In the genomic region with DNA sequence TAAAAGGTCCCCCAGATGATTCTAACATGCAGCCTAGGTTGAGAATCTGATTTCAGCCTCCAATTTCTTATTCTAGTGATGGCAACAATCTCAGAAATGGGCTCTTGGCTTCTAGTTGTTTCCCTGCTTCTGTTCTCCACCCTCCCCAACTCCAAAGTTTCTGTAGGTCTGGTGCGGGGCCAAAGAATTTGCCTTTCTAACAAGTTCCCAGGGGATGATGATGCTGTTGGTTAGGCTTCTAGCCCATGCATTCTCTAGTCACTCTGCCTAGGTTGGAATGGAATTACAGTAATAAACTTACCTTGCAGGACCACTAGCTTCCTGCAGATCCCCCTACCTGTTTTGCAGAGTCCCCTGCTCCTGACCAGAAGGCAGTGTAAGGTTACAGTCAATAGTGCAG, we compare ENCODE assay signal across 16 cellular contexts.
"Had no signal": no experiment of that assay in that cellular context is flagged by ENCODE, and none has a peak within 500 bp of the region (broad histone marks: within the 10 kb centered on the region; RNA-seq: fewer than 3 reads in every experiment).

No MANE protein-coding gene starts in this region.

- H3K4me3 ChIP-seq: colonic mucosa, gastroesophageal sphincter, psoas muscle, skin epidermis, stomach had no signal

- H3K4me1 ChIP-seq: colonic mucosa, gastroesophageal sphincter, psoas muscle, stomach had no signal

- H3K27me3 ChIP-seq: colonic mucosa, neutrophil had no signal

- DNase-seq: colonic mucosa; dermis blood vessel endothelial cell; foreskin fibroblast; glutamatergic neuron; islet precursor cell; mammary epithelial cell; naive thymus-derived CD8-positive, alpha-beta T cell; psoas muscle; retina; stimulated activated CD4-positive, alpha-beta T cell treated with anti-CD3 and anti-CD28 coated beads, Interleukin-12 subunit alpha, Interleukin-12 subunit beta, amount 100 ng/mL, for 4 hours; stimulated activated naive CD4-positive, alpha-beta T cell; stomach; trophoblast cell had no signal

- H3K9me3 ChIP-seq: colonic mucosa, gastroesophageal sphincter, neutrophil, psoas muscle had no signal

- H3K36me3 ChIP-seq: colonic mucosa, gastroesophageal sphincter, neutrophil, stomach had no signal

- H3K27ac ChIP-seq: colonic mucosa, gastroesophageal sphincter, neutrophil, psoas muscle, skin epidermis, stomach had no signal
